Comparison of ENCODE assay signal across 26 cellular contexts in the genomic region with DNA sequence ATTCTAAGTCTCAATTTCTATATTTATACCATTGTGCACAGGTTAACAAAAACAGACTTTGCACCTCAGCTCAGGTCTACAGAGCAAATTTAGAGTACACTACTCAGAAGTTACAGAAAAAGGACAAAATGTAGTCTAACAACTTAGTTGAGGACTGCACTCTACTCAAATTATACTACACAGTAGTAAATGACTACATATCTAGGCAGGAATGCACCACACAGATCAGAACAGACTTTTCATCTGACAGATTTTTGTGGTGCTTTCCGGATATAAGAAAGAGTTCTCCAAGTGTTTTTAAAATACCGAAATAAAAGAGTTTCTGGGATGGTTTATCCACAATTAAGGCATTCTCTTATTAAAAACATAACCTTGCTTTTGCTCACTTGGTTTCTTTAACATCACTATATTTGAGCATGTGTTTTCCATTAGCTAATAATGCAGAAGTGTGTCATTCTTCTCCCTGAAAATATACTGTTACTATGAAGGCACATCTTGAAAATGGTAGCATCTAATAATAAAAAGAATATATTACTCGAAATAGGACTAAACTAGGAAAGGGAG.
"Had no signal": no experiment of that assay in that cellular context is flagged by ENCODE, and none has a peak within 500 bp of the region (broad histone marks: within the 10 kb centered on the region; RNA-seq: fewer than 3 reads in every experiment).

No MANE protein-coding gene starts in this region.

- H3K36me3 Mint-ChIP-seq: activated naive CD8-positive, alpha-beta T cell; memory B cell had no signal

- H3K27me3 ChIP-seq: gastrocnemius medialis, right atrium auricular region, tibial artery had no signal

- H3K27ac Mint-ChIP-seq: activated B cell treated with CpG ODN at 0.5 μM for 24 hours; activated CD4-positive, alpha-beta T cell treated with anti-CD3 and anti-CD28 coated beads for 36 hours; activated naive CD8-positive, alpha-beta T cell; activated T-cell treated with anti-CD3 and anti-CD28 coated beads, Interleukin-2, amount 50 U/mL, for 24 hours; activated T-helper 2 cell treated with anti-CD3 and anti-CD28 coated beads, Interferon-gamma antibody, Interleukin-2, Interleukin-4, amounts not matched to agents 10 μg/mL and 5 μg/mL and 100 μg/mL, durations not matched to agents 14 hours and 24 hours and 36 hours; endodermal cell; memory B cell; naive thymus-derived CD4-positive, alpha-beta T cell; T-helper 17 cell had no signal

- DNase-seq: activated B cell treated with CpG ODN at 0.5 μM for 24 hours; activated CD4-positive, alpha-beta T cell treated with anti-CD3 and anti-CD28 coated beads for 36 hours; activated CD4-positive, alpha-beta T cell treated with anti-CD3 and anti-CD28 coated beads, Interleukin-2, amount 50 U/mL, for 4 hours; activated CD8-positive, alpha-beta memory T cell treated with anti-CD3 and anti-CD28 coated beads for 24 hours; activated CD8-positive, alpha-beta memory T cell treated with anti-CD3 and anti-CD28 coated beads, Interleukin-2, amount 50 U/mL, for 4 hours; activated naive CD4-positive, alpha-beta T cell; activated T-cell treated with anti-CD3 and anti-CD28 coated beads, Interleukin-2, amount 50 U/mL, for 24 hours; endodermal cell; erythroblast; gastrocnemius medialis; head of caudate nucleus; hypothalamus; naive thymus-derived CD4-positive, alpha-beta T cell; psoas muscle; stimulated activated CD4-positive, alpha-beta T cell treated with anti-CD3 and anti-CD28 coated beads, Interleukin-4, amount 100 ng/mL, for 24 hours; stimulated activated naive CD8-positive, alpha-beta T cell treated with anti-CD3 and anti-CD28 coated beads, Interleukin-15, Interleukin-2, amounts not matched to agents 100 U/mL and 50 U/mL, for 24 hours; SW 1271; T-helper 17 cell; tibial artery had no signal

- H3K27ac ChIP-seq: coronary artery, gastrocnemius medialis, psoas muscle, right atrium auricular region, tibial artery had no signal

- H3K4me1 ChIP-seq: gastrocnemius medialis, psoas muscle had no signal

- H3K4me1 Mint-ChIP-seq: activated B cell treated with CpG ODN at 0.5 μM for 24 hours; activated CD4-positive, alpha-beta T cell treated with anti-CD3 and anti-CD28 coated beads for 36 hours; central memory CD8-positive, alpha-beta T cell; memory B cell; naive thymus-derived CD4-positive, alpha-beta T cell; T-helper 17 cell had no signal

- H3K4me3 Mint-ChIP-seq: activated B cell treated with CpG ODN at 0.5 μM for 24 hours; activated CD4-positive, alpha-beta T cell treated with anti-CD3 and anti-CD28 coated beads for 36 hours; activated naive CD8-positive, alpha-beta T cell; activated T-cell treated with anti-CD3 and anti-CD28 coated beads, Interleukin-2, amount 50 U/mL, for 24 hours; central memory CD8-positive, alpha-beta T cell; endodermal cell; memory B cell; naive thymus-derived CD4-positive, alpha-beta T cell; T-helper 17 cell had no signal

- FAIRE-seq: astrocyte had no signal

- H3K9me3 ChIP-seq: gastrocnemius medialis, psoas muscle, right atrium auricular region, tibial artery had no signal

- H3K4me3 ChIP-seq: coronary artery, gastrocnemius medialis, psoas muscle, right atrium auricular region, tibial artery had no signal

- H3K9me3 Mint-ChIP-seq: activated B cell treated with CpG ODN at 0.5 μM for 24 hours; activated T-helper 2 cell treated with anti-CD3 and anti-CD28 coated beads, Interferon-gamma antibody, Interleukin-2, Interleukin-4, amounts not matched to agents 10 μg/mL and 5 μg/mL and 100 μg/mL, durations not matched to agents 14 hours and 24 hours and 36 hours; endodermal cell; memory B cell had no signal

- H3K36me3 ChIP-seq: gastrocnemius medialis, right atrium auricular region, tibial artery had no signal

- ATAC-seq: activated CD4-positive, alpha-beta T cell treated with anti-CD3 and anti-CD28 coated beads for 36 hours; gastrocnemius medialis; naive thymus-derived CD4-positive, alpha-beta T cell; psoas muscle; stimulated activated naive CD8-positive, alpha-beta T cell treated with anti-CD3 and anti-CD28 coated beads, Interleukin-15, Interleukin-2, amounts not matched to agents 100 U/mL and 50 U/mL, for 24 hours; T-helper 17 cell had no signal

- H3K27me3 Mint-ChIP-seq: activated B cell treated with CpG ODN at 0.5 μM for 24 hours; activated T-cell treated with anti-CD3 and anti-CD28 coated beads, Interleukin-2, amount 50 U/mL, for 24 hours; central memory CD8-positive, alpha-beta T cell had no signal
